Comparison of ENCODE assay signal across 15 cellular contexts in genomic region chr12:108800591-108800990, GRCh38. TPM values are rescaled to one million over a fixed set of nuclear protein-coding genes. Genes with fewer than 3 reads are reported as not detected.
DNase-seq lines count a peak whose midpoint lies in the region; ATAC-seq and TF ChIP-seq lines count a peak whose summit lies in the region.
"Had no signal": no experiment of that assay in that cellular context is flagged by ENCODE, and none has a peak within 500 bp of the region (broad histone marks: within the 10 kb centered on the region; RNA-seq: fewer than 3 reads in every experiment).

No MANE protein-coding gene starts in this region.

- H3K36me3 ChIP-seq in ACC112 (ENCODE audit: insufficient read depth, low read length) (peaks cover 47% of the 10 kb centered on the region), gastroesophageal sphincter (peaks cover 0 to 51% of the 10 kb centered on the region in 2 donors), rectal smooth muscle tissue (ENCODE audit: control insufficient read depth, insufficient read depth, low read length) (peaks cover 17% of the 10 kb centered on the region)

- H3K27ac Mint-ChIP-seq in activated T-helper 2 cell treated with anti-CD3 and anti-CD28 coated beads, Interferon-gamma antibody, Interleukin-2, Interleukin-4, amounts not matched to agents 10 μg/mL and 5 μg/mL and 100 μg/mL, durations not matched to agents 14 hours and 24 hours and 36 hours: peak overlapping the region; percentile 46
- no peak overlapping the region for H3K27ac Mint-ChIP-seq in activated T-cell treated with anti-CD3 and anti-CD28 coated beads, Interleukin-2, amount 50 U/mL, for 72 hours
- H3K27ac Mint-ChIP-seq: activated CD4-positive, alpha-beta T cell treated with anti-CD3 and anti-CD28 coated beads, Interleukin-2, amount 10 ng/mL, durations not matched to agents 24 days and 14 days; activated naive CD8-positive, alpha-beta T cell treated with anti-CD3 and anti-CD28 coated beads for 36 hours; CD8-positive, alpha-beta T cell had no signal

- H3K79me2 ChIP-seq in ACC112 (ENCODE audit: control insufficient read depth, insufficient read depth, low read length, unreplicated experiment): peaks cover 26% of the 10 kb centered on the region

- H3K4me1 Mint-ChIP-seq in activated T-helper 2 cell treated with anti-CD3 and anti-CD28 coated beads, Interferon-gamma antibody, Interleukin-2, Interleukin-4, amounts not matched to agents 10 μg/mL and 5 μg/mL and 100 μg/mL, durations not matched to agents 14 hours and 24 hours and 36 hours (ENCODE audit: low read depth): peaks cover 9% of the 10 kb centered on the region
- peaks cover 9% of the 10 kb centered on the region for H3K4me1 Mint-ChIP-seq in activated T-cell treated with anti-CD3 and anti-CD28 coated beads, Interleukin-2, amount 50 U/mL, for 72 hours (ENCODE audit: low read depth)

- H3K4me3 Mint-ChIP-seq in activated T-helper 2 cell treated with anti-CD3 and anti-CD28 coated beads, Interferon-gamma antibody, Interleukin-2, Interleukin-4, amounts not matched to agents 10 μg/mL and 5 μg/mL and 100 μg/mL, durations not matched to agents 14 hours and 24 hours and 36 hours (ENCODE audit: low read depth): no peak overlapping the region
- H3K4me3 Mint-ChIP-seq in activated T-cell treated with anti-CD3 and anti-CD28 coated beads, Interleukin-2, amount 50 U/mL, for 72 hours: no peak overlapping the region
- H3K4me3 Mint-ChIP-seq: activated CD4-positive, alpha-beta T cell treated with anti-CD3 and anti-CD28 coated beads, Interleukin-2, amount 10 ng/mL, durations not matched to agents 24 days and 14 days; activated naive CD8-positive, alpha-beta T cell treated with anti-CD3 and anti-CD28 coated beads for 36 hours; CD8-positive, alpha-beta T cell had no signal

- no peak for ATAC-seq in gastroesophageal sphincter
- ATAC-seq in activated T-cell treated with anti-CD3 and anti-CD28 coated beads, Interleukin-2, amount 50 U/mL, for 72 hours (replicated peaks in 1 of 2): no peak
- ATAC-seq in HG03457 (IDR thresholded peaks at IDR 0.05; ENCODE audit: unreplicated experiment): no peak
- ATAC-seq: CD8-positive, alpha-beta T cell had no signal

- 48% methylated on average over 12 of the region's 12 CpGs; no CpG with 5 or more reads in 1 of the 2 donors for WGBS in gastroesophageal sphincter (ENCODE audit: low coverage in 1 of 2), 2 donors

- TF ChIP-seq CTCF in gastroesophageal sphincter (IDR thresholded peaks at IDR 0.05): no peak

- no peaks in the 10 kb centered on the region for H3K9me3 ChIP-seq in gastroesophageal sphincter
- H3K9me3 ChIP-seq: SK-N-SH, suprapubic skin had no signal

- TF ChIP-seq POLR2A in gastroesophageal sphincter (IDR thresholded peaks at IDR 0.05): no peak

- peak overlapping the region; percentile 99 for H3K27ac ChIP-seq in ACC112 (ENCODE audit: low read depth, low read length)
- H3K27ac ChIP-seq in gastroesophageal sphincter: peak overlapping the region; percentile 86 to 99 (median 97)
- peak overlapping the region; percentile 95 for H3K27ac ChIP-seq in rectal smooth muscle tissue (ENCODE audit: low read depth, low read length)

- H3K4me3 ChIP-seq in ACC112 (ENCODE audit: low read depth, low read length) (no peak overlapping the region), gastroesophageal sphincter (no peak overlapping the region), rectal smooth muscle tissue (ENCODE audit: low read length) (no peak overlapping the region)
- H3K4me3 ChIP-seq: suprapubic skin had no signal

- H3K4me1 ChIP-seq in ACC112 (ENCODE audit: control insufficient read depth, insufficient read depth, low read length, unreplicated experiment) (peaks cover 44% of the 10 kb centered on the region), gastroesophageal sphincter (peaks cover 13 to 78% (median 49%) of the 10 kb centered on the region in 3 donors), rectal smooth muscle tissue (ENCODE audit: control insufficient read depth, insufficient read depth, low read length) (peaks cover 65% of the 10 kb centered on the region)

- no peak overlapping the region for H2AFZ ChIP-seq in ACC112 (ENCODE audit: low read length, unreplicated experiment)

- H3K27me3 ChIP-seq in ACC112 (ENCODE audit: insufficient read depth, low read length) (no peaks in the 10 kb centered on the region), gastroesophageal sphincter (no peaks in the 10 kb centered on the region), rectal smooth muscle tissue (ENCODE audit: control insufficient read depth, insufficient read depth, low read length) (no peaks in the 10 kb centered on the region)
- H3K27me3 ChIP-seq: suprapubic skin had no signal

- no peaks in the 10 kb centered on the region for H3K9me3 Mint-ChIP-seq in activated T-helper 2 cell treated with anti-CD3 and anti-CD28 coated beads, Interferon-gamma antibody, Interleukin-2, Interleukin-4, amounts not matched to agents 10 μg/mL and 5 μg/mL and 100 μg/mL, durations not matched to agents 14 hours and 24 hours and 36 hours
- no peaks in the 10 kb centered on the region for H3K9me3 Mint-ChIP-seq in activated T-cell treated with anti-CD3 and anti-CD28 coated beads, Interleukin-2, amount 50 U/mL, for 72 hours
- H3K9me3 Mint-ChIP-seq: activated CD4-positive, alpha-beta T cell treated with anti-CD3 and anti-CD28 coated beads, Interleukin-2, amount 10 ng/mL, durations not matched to agents 24 days and 14 days; activated naive CD8-positive, alpha-beta T cell treated with anti-CD3 and anti-CD28 coated beads for 36 hours; CD8-positive, alpha-beta T cell had no signal

- no peak for DNase-seq in activated T-helper 2 cell treated with anti-CD3 and anti-CD28 coated beads, Interferon-gamma antibody, Interleukin-2, Interleukin-4, amounts not matched to agents 10 μg/mL and 5 μg/mL and 100 μg/mL, durations not matched to agents 14 hours and 24 hours and 36 hours (ENCODE audit: low spot score)
- DNase-seq in occipital lobe (lab: John Stamatoyannopoulos, UW): no peak
- no peak for DNase-seq in activated T-cell treated with anti-CD3 and anti-CD28 coated beads, Interleukin-2, amount 50 U/mL, for 72 hours
- DNase-seq in activated T-cell treated with anti-CD3 and anti-CD28 coated beads, Interleukin-2, amount 50 U/mL, for 48 hours: no peak
- DNase-seq: activated CD4-positive, alpha-beta T cell treated with anti-CD3 and anti-CD28 coated beads, Interleukin-2, amount 10 ng/mL, durations not matched to agents 24 days and 14 days; activated naive CD8-positive, alpha-beta T cell treated with anti-CD3 and anti-CD28 coated beads for 36 hours; CD8-positive, alpha-beta T cell; kidney glomerular epithelial cell; NCI-H1436 treated with DMSO at 0.1 percent for 48 hours; SK-N-SH had no signal

- TF ChIP-seq EP300 in gastroesophageal sphincter (IDR thresholded peaks at IDR 0.05): no peak

- no peak overlapping the region for H3K9ac ChIP-seq in rectal smooth muscle tissue (ENCODE audit: low read length)

- intact Hi-C loops in activated T-helper 2 cell treated with anti-CD3 and anti-CD28 coated beads, Interferon-gamma antibody, Interleukin-2, Interleukin-4, amounts not matched to agents 10 μg/mL and 5 μg/mL and 100 μg/mL, durations not matched to agents 14 hours and 24 hours and 36 hours (cut with micrococcal nuclease): loop anchor here (5.0 kb wide), 1 partner anchor 68 kb away; the partner anchor contains the start of gene CORO1C

- peaks cover 68% of the 10 kb centered on the region for H3K36me3 Mint-ChIP-seq in activated T-helper 2 cell treated with anti-CD3 and anti-CD28 coated beads, Interferon-gamma antibody, Interleukin-2, Interleukin-4, amounts not matched to agents 10 μg/mL and 5 μg/mL and 100 μg/mL, durations not matched to agents 14 hours and 24 hours and 36 hours (ENCODE audit: low read depth)
- H3K36me3 Mint-ChIP-seq in activated T-cell treated with anti-CD3 and anti-CD28 coated beads, Interleukin-2, amount 50 U/mL, for 72 hours (ENCODE audit: insufficient read depth in 2 of 2): peaks cover 4 to 7% of the 10 kb centered on the region in 2 donors

- no peaks in the 10 kb centered on the region for H3K27me3 Mint-ChIP-seq in activated T-helper 2 cell treated with anti-CD3 and anti-CD28 coated beads, Interferon-gamma antibody, Interleukin-2, Interleukin-4, amounts not matched to agents 10 μg/mL and 5 μg/mL and 100 μg/mL, durations not matched to agents 14 hours and 24 hours and 36 hours (ENCODE audit: low read depth)
- H3K27me3 Mint-ChIP-seq in activated T-cell treated with anti-CD3 and anti-CD28 coated beads, Interleukin-2, amount 50 U/mL, for 72 hours (ENCODE audit: low read depth): no peaks in the 10 kb centered on the region
- H3K27me3 Mint-ChIP-seq: activated CD4-positive, alpha-beta T cell treated with anti-CD3 and anti-CD28 coated beads, Interleukin-2, amount 10 ng/mL, durations not matched to agents 24 days and 14 days; activated naive CD8-positive, alpha-beta T cell treated with anti-CD3 and anti-CD28 coated beads for 36 hours had no signal

RNA-seq across cellular contexts. Expression of gene SSH1, which starts 56.8 kb away (rescaled TPM):
- total RNA-seq in activated T-helper 2 cell treated with anti-CD3 and anti-CD28 coated beads, Interferon-gamma antibody, Interleukin-2, Interleukin-4, amounts not matched to agents 10 μg/mL and 5 μg/mL and 100 μg/mL, durations not matched to agents 14 hours and 24 hours and 36 hours: 39.8 and 48.1 TPM in 2 replicates
- total RNA-seq in gastroesophageal sphincter (10 to 100 TPM; 16.2 to 35.0 (median 17.2) TPM), occipital lobe (7.5 TPM)
- total RNA-seq in activated T-cell treated with anti-CD3 and anti-CD28 coated beads, Interleukin-2, amount 50 U/mL, for 72 hours: 10 to 100 TPM; 33.8 to 48.8 TPM
